1 cellular context compared by ENCODE assay signal in the genomic region with DNA sequence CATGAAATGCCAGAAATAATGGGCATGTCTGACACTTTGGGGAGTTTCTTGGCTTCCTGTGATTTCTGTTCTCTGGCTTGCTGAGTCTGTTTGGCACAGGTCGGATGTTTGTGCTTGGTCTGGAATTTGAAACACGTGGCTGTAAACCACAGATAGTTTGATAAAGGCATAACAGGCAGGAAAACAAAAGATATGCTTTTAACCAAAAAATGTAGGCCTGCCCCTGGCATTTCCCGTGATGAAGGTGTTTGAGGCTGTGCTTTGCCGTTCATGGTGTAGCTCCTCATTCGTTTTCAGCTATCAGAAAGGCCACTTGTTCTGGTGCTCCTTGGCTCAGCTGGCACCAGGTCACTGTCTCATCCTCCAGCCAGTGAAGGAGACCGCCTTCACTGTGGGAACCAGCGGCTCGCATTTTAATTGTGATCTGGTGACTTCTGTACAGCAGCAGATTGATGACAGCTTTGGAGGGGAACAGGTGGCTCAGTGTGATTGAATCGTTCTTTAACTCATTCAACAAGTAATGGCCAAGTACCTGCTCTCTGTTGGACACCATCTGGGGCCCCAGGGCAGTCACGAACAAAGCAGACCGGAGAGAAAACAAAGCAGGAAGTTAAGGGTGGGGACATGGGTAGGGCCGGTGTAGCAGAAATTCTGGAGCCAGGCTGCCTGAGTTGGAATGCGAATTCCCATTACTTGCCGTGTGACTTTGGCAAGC.
TF ChIP-seq lines count a peak whose summit lies in the region.

No MANE protein-coding gene starts in this region.

TF ChIP-seq in HepG2, 621 proteins besides CTCF, POLR2A, EP300 and RAD21 (continued from another document and continues in another):
- TF ChIP-seq, protein P1, sequence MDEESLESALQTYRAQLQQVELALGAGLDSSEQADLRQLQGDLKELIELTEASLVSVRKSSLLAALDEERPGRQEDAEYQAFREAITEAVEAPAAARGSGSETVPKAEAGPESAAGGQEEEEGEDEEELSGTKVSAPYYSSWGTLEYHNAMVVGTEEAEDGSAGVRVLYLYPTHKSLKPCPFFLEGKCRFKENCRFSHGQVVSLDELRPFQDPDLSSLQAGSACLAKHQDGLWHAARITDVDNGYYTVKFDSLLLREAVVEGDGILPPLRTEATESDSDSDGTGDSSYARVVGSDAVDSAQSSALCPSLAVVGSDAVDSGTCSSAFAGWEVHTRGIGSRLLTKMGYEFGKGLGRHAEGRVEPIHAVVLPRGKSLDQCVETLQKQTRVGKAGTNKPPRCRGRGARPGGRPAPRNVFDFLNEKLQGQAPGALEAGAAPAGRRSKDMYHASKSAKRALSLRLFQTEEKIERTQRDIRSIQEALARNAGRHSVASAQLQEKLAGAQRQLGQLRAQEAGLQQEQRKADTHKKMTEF (CRISPR knock-in tag; IDR thresholded peaks at IDR 0.05) = 0 out of 2 replicates have a peak, but pooled peaks have one; percentile 23
- TF ChIP-seq, protein P2, sequence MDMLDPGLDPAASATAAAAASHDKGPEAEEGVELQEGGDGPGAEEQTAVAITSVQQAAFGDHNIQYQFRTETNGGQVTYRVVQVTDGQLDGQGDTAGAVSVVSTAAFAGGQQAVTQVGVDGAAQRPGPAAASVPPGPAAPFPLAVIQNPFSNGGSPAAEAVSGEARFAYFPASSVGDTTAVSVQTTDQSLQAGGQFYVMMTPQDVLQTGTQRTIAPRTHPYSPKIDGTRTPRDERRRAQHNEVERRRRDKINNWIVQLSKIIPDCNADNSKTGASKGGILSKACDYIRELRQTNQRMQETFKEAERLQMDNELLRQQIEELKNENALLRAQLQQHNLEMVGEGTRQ (IDR thresholded peaks at IDR 0.05; ENCODE audit: low read depth, low read length) = no peak
- TF ChIP-seq, protein P2 (CRISPR knock-in tag; IDR thresholded peaks at IDR 0.05; ENCODE audit: borderline replicate concordance) = peak; percentile 24; the same call in 1 of the 2 replicates
- TF ChIP-seq, protein P3, sequence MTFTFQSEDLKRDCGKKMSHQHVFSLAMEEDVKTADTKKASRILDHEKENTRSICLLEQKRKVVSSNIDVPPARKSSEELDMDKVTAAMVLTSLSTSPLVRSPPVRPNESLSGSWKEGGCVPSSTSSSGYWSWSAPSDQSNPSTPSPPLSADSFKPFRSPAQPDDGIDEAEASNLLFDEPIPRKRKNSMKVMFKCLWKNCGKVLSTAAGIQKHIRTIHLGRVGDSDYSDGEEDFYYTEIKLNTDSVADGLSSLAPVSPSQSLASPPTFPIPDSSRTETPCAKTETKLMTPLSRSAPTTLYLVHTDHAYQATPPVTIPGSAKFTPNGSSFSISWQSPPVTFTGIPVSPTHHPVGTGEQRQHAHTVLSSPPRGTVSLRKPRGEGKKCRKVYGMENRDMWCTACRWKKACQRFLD (CRISPR knock-in tag; IDR thresholded peaks at IDR 0.05; ENCODE audit: borderline replicate concordance) = no peak
- TF ChIP-seq SATB2 (CRISPR knock-in tag; IDR thresholded peaks at IDR 0.05) (no peak), SAP130 (CRISPR knock-in tag; IDR thresholded peaks at IDR 0.05; ENCODE audit: low read depth) (peak; percentile 60), PHF8 (CRISPR knock-in tag; IDR thresholded peaks at IDR 0.05) (no peak; the same call in 1 of the 2 replicates), MXD4 (CRISPR knock-in tag; IDR thresholded peaks at IDR 0.05) (0 out of 2 replicates have a peak, but pooled peaks have one; percentile 36), SOX6 (IDR thresholded peaks at IDR 0.05) (no peak), SOX6 (CRISPR knock-in tag; IDR thresholded peaks at IDR 0.05) (peak; percentile 86), ZMYM4 (CRISPR knock-in tag; IDR thresholded peaks at IDR 0.05) (peak; percentile 21; the same call in 1 of the 2 replicates), ZNF776 (CRISPR knock-in tag; IDR thresholded peaks at IDR 0.05) (no peak), SMAD3 (CRISPR knock-in tag; IDR thresholded peaks at IDR 0.05) (0 out of 2 replicates have a peak, but pooled peaks have one; percentile 29), ZNF205 (CRISPR knock-in tag; IDR thresholded peaks at IDR 0.05) (0 out of 2 replicates have a peak, but pooled peaks have one; percentile 49), ZNF749 (CRISPR knock-in tag; IDR thresholded peaks at IDR 0.05; ENCODE audit: borderline replicate concordance) (no peak), POLR2G (IDR thresholded peaks at IDR 0.05; ENCODE audit: low read depth, low read length) (peak; percentile 22; the same call in 1 of the 2 replicates), ZFYVE20 (CRISPR knock-in tag; IDR thresholded peaks at IDR 0.05; ENCODE audit: borderline replicate concordance, low read depth) (no peak), LCORL (IDR thresholded peaks at IDR 0.05) (no peak), LCORL (CRISPR knock-in tag; IDR thresholded peaks at IDR 0.05) (peak; percentile 67), GFI1 (CRISPR knock-in tag; IDR thresholded peaks at IDR 0.05; ENCODE audit: borderline replicate concordance) (0 out of 2 replicates have a peak, but pooled peaks have one; percentile 49), HDAC2 (CRISPR knock-in tag; IDR thresholded peaks at IDR 0.05) (peak; percentile 18; the same call in 1 of the 2 replicates), SAFB2 (CRISPR knock-in tag; IDR thresholded peaks at IDR 0.05; ENCODE audit: borderline replicate concordance, low read depth) (no peak), PHF20 (CRISPR knock-in tag; IDR thresholded peaks at IDR 0.05) (no peak), ZBTB38 (CRISPR knock-in tag; IDR thresholded peaks at IDR 0.05) (0 out of 2 replicates have a peak, but pooled peaks have one; percentile 37), RELA (CRISPR knock-in tag; IDR thresholded peaks at IDR 0.05) (no peak)
- TF ChIP-seq, protein P4, sequence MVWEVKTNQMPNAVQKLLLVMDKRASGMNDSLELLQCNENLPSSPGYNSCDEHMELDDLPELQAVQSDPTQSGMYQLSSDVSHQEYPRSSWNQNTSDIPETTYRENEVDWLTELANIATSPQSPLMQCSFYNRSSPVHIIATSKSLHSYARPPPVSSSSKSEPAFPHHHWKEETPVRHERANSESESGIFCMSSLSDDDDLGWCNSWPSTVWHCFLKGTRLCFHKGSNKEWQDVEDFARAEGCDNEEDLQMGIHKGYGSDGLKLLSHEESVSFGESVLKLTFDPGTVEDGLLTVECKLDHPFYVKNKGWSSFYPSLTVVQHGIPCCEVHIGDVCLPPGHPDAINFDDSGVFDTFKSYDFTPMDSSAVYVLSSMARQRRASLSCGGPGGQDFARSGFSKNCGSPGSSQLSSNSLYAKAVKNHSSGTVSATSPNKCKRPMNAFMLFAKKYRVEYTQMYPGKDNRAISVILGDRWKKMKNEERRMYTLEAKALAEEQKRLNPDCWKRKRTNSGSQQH (CRISPR knock-in tag; IDR thresholded peaks at IDR 0.05; ENCODE audit: low read depth) = no peak
- TF ChIP-seq, protein P5, sequence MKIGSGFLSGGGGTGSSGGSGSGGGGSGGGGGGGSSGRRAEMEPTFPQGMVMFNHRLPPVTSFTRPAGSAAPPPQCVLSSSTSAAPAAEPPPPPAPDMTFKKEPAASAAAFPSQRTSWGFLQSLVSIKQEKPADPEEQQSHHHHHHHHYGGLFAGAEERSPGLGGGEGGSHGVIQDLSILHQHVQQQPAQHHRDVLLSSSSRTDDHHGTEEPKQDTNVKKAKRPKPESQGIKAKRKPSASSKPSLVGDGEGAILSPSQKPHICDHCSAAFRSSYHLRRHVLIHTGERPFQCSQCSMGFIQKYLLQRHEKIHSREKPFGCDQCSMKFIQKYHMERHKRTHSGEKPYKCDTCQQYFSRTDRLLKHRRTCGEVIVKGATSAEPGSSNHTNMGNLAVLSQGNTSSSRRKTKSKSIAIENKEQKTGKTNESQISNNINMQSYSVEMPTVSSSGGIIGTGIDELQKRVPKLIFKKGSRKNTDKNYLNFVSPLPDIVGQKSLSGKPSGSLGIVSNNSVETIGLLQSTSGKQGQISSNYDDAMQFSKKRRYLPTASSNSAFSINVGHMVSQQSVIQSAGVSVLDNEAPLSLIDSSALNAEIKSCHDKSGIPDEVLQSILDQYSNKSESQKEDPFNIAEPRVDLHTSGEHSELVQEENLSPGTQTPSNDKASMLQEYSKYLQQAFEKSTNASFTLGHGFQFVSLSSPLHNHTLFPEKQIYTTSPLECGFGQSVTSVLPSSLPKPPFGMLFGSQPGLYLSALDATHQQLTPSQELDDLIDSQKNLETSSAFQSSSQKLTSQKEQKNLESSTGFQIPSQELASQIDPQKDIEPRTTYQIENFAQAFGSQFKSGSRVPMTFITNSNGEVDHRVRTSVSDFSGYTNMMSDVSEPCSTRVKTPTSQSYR (CRISPR knock-in tag; IDR thresholded peaks at IDR 0.05; ENCODE audit: borderline replicate concordance) = peak; percentile 26; the same call in 1 of the 2 replicates
- TF ChIP-seq, protein P6, sequence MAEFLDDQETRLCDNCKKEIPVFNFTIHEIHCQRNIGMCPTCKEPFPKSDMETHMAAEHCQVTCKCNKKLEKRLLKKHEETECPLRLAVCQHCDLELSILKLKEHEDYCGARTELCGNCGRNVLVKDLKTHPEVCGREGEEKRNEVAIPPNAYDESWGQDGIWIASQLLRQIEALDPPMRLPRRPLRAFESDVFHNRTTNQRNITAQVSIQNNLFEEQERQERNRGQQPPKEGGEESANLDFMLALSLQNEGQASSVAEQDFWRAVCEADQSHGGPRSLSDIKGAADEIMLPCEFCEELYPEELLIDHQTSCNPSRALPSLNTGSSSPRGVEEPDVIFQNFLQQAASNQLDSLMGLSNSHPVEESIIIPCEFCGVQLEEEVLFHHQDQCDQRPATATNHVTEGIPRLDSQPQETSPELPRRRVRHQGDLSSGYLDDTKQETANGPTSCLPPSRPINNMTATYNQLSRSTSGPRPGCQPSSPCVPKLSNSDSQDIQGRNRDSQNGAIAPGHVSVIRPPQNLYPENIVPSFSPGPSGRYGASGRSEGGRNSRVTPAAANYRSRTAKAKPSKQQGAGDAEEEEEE (CRISPR knock-in tag; IDR thresholded peaks at IDR 0.05; ENCODE audit: borderline replicate concordance) = no peak
- TF ChIP-seq, protein P7, sequence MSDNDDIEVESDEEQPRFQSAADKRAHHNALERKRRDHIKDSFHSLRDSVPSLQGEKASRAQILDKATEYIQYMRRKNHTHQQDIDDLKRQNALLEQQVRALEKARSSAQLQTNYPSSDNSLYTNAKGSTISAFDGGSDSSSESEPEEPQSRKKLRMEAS (IDR thresholded peaks at IDR 0.05) = peak; percentile 52
- TF ChIP-seq, protein P8, sequence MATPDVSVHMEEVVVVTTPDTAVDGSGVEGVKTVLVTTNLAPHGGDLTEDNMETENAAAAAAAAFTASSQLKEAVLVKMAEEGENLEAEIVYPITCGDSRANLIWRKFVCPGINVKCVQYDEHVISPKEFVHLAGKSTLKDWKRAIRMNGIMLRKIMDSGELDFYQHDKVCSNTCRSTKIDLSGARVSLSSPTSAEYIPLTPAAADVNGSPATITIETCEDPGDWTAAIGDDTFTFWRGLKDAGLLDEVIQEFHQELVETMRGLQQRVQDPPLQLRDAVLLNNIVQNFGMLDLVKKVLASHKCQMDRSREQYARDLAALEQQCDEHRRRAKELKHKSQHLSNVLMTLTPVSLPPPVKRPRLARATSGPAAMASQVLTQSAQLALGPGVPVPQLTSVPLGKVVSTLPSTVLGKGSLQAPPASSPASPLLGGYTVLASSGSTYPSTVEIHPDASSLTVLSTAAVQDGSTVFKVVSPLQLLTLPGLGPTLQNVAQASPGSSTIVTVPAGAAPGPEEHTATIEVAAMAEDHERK (CRISPR knock-in tag; IDR thresholded peaks at IDR 0.05; ENCODE audit: low read depth) = no peak
- TF ChIP-seq, protein P9, sequence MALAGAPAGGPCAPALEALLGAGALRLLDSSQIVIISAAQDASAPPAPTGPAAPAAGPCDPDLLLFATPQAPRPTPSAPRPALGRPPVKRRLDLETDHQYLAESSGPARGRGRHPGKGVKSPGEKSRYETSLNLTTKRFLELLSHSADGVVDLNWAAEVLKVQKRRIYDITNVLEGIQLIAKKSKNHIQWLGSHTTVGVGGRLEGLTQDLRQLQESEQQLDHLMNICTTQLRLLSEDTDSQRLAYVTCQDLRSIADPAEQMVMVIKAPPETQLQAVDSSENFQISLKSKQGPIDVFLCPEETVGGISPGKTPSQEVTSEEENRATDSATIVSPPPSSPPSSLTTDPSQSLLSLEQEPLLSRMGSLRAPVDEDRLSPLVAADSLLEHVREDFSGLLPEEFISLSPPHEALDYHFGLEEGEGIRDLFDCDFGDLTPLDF (CRISPR knock-in tag; IDR thresholded peaks at IDR 0.05) = no peak
- TF ChIP-seq, protein P10, sequence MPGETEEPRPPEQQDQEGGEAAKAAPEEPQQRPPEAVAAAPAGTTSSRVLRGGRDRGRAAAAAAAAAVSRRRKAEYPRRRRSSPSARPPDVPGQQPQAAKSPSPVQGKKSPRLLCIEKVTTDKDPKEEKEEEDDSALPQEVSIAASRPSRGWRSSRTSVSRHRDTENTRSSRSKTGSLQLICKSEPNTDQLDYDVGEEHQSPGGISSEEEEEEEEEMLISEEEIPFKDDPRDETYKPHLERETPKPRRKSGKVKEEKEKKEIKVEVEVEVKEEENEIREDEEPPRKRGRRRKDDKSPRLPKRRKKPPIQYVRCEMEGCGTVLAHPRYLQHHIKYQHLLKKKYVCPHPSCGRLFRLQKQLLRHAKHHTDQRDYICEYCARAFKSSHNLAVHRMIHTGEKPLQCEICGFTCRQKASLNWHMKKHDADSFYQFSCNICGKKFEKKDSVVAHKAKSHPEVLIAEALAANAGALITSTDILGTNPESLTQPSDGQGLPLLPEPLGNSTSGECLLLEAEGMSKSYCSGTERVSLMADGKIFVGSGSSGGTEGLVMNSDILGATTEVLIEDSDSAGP (CRISPR knock-in tag; IDR thresholded peaks at IDR 0.05; ENCODE audit: borderline replicate concordance) = peak; percentile 44
- TF ChIP-seq, protein P11, sequence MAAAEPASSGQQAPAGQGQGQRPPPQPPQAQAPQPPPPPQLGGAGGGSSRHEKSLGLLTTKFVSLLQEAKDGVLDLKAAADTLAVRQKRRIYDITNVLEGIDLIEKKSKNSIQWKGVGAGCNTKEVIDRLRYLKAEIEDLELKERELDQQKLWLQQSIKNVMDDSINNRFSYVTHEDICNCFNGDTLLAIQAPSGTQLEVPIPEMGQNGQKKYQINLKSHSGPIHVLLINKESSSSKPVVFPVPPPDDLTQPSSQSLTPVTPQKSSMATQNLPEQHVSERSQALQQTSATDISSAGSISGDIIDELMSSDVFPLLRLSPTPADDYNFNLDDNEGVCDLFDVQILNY (CRISPR knock-in tag; conservative IDR thresholded peaks at IDR 0.05) = no peak
- TF ChIP-seq, protein P12, sequence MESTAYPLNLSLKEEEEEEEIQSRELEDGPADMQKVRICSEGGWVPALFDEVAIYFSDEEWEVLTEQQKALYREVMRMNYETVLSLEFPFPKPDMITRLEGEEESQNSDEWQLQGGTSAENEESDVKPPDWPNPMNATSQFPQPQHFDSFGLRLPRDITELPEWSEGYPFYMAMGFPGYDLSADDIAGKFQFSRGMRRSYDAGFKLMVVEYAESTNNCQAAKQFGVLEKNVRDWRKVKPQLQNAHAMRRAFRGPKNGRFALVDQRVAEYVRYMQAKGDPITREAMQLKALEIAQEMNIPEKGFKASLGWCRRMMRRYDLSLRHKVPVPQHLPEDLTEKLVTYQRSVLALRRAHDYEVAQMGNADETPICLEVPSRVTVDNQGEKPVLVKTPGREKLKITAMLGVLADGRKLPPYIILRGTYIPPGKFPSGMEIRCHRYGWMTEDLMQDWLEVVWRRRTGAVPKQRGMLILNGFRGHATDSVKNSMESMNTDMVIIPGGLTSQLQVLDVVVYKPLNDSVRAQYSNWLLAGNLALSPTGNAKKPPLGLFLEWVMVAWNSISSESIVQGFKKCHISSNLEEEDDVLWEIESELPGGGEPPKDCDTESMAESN (CRISPR knock-in tag; conservative IDR thresholded peaks at IDR 0.05) = peak; percentile 18; the same call in 1 of the 2 replicates
